10 cellular contexts compared by ENCODE assay signal in the genomic region with DNA sequence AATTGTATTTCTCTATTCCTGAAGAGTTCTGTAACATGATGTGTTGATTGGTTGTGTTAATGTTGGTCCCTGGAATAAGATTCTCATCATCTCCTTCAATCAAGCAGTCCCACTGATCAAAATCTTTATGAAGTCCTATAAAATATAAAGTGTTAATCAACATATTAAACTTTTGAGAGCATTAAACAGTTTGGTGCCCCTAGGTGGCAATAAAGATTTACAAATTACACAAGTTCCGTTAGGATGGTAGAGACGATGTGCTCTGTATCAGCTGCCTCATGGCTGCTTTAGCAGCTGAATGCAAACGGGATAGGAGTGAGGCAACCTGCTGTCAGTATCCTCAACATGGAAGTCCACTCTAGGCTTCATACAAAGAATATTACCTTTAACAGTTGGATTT. TPM values are rescaled to one million over a fixed set of nuclear protein-coding genes. Genes with fewer than 3 reads are reported as not detected.
DNase-seq lines count a peak whose midpoint lies in the region; ATAC-seq and TF ChIP-seq lines count a peak whose summit lies in the region.
"Had no signal": no experiment of that assay in that cellular context is flagged by ENCODE, and none has a peak within 500 bp of the region (broad histone marks: within the 10 kb centered on the region; RNA-seq: fewer than 3 reads in every experiment).

No MANE protein-coding gene starts in this region.

- no peak overlapping the region for H3K27ac ChIP-seq in heart left ventricle
- H3K27ac ChIP-seq in right atrium auricular region: no peak overlapping the region
- no peak overlapping the region for H3K27ac ChIP-seq in RWPE1
- no peak overlapping the region for H3K27ac ChIP-seq in upper lobe of right lung
- H3K27ac ChIP-seq: SJSA1 had no signal

- CTCF ChIA-PET in RWPE1 (lab: Yijun Ruan, JAX): interaction anchor here (0.5 to 0.7 kb wide), 2 partner anchors 92 to 253 kb away, joined by 3 read pairs; no protein-coding TSS in a partner anchor

- intact Hi-C loops in heart left ventricle (cut with DNase I): loop anchor here in 5 of 10 donors (2.0 to 10.0 kb wide), 6 partner anchors 70 to 340 kb away; a partner anchor contains a TSS
- intact Hi-C loops in upper lobe of right lung (cut with DNase I): no loop called here

- peak in 7 of 12 donors; percentile 12 to 34 (median 18) for TF ChIP-seq CTCF in heart left ventricle (IDR thresholded peaks at IDR 0.05)
- TF ChIP-seq CTCF in right atrium auricular region (IDR thresholded peaks at IDR 0.05): peak in 1 of 2 donors; percentile 44
- TF ChIP-seq CTCF in RWPE1 (conservative IDR thresholded peaks at IDR 0.05; ENCODE audit: low read depth): 0 out of 2 replicates have a peak, but pooled peaks have one; percentile 17
- TF ChIP-seq CTCF in upper lobe of right lung (IDR thresholded peaks at IDR 0.05): no peak
- no peak for TF ChIP-seq CTCF in GM10266 (IDR thresholded peaks at IDR 0.05; ENCODE audit: control insufficient read depth, insufficient read depth, low read depth, missing control alignments)

- DNase-seq in heart left ventricle (no peak), right atrium auricular region (ENCODE audit: low spot score) (no peak), RWPE1 (ENCODE audit: low spot score) (peak; percentile 28), globus pallidus (ENCODE audit: low spot score) (peak; percentile 20), upper lobe of right lung (no peak), GM10266 (ENCODE audit: extremely low spot score) (no peak)
- no peak for DNase-seq in stimulated activated naive CD4-positive, alpha-beta T cell (lab: John Stamatoyannopoulos, UW)

- no peaks in the 10 kb centered on the region for H3K27me3 ChIP-seq in heart left ventricle
- no peaks in the 10 kb centered on the region for H3K27me3 ChIP-seq in right atrium auricular region
- H3K27me3 ChIP-seq in upper lobe of right lung: no peaks in the 10 kb centered on the region

- H3K9me3 ChIP-seq in heart left ventricle (no peaks in the 10 kb centered on the region), right atrium auricular region (no peaks in the 10 kb centered on the region), upper lobe of right lung (no peaks in the 10 kb centered on the region)
- H3K9me3 ChIP-seq: SJSA1 had no signal

- WGBS in heart left ventricle, 4 donors: 1 to 11% (median 4%) methylated on average over 3 of the region's 3 CpGs

- H3K36me3 ChIP-seq in heart left ventricle (peaks cover 0 to 4% (median 0%) of the 10 kb centered on the region in 9 donors), right atrium auricular region (no peaks in the 10 kb centered on the region), upper lobe of right lung (no peaks in the 10 kb centered on the region)
- H3K36me3 ChIP-seq: SJSA1 had no signal

- POLR2A ChIA-PET in RWPE1 (lab: Yijun Ruan, JAX; ENCODE audit: low non-redundant PET): no interaction called here

- H3K4me3 ChIP-seq in heart left ventricle (no peak overlapping the region), right atrium auricular region (no peak overlapping the region), upper lobe of right lung (no peak overlapping the region)
- H3K4me3 ChIP-seq: SJSA1 had no signal

- no peak for TF ChIP-seq POLR2A in heart left ventricle (IDR thresholded peaks at IDR 0.05)

- H3K4me1 ChIP-seq in heart left ventricle (peaks cover 0 to 7% (median 0%) of the 10 kb centered on the region in 12 donors), right atrium auricular region (no peaks in the 10 kb centered on the region), upper lobe of right lung (no peaks in the 10 kb centered on the region)
- H3K4me1 ChIP-seq: SJSA1 had no signal

- ATAC-seq in heart left ventricle: peak in 3 of 4 donors; percentile 41 to 75 (median 56)
- ATAC-seq in upper lobe of right lung: peak; percentile 81
- ATAC-seq in GM19397 (IDR thresholded peaks at IDR 0.05; ENCODE audit: unreplicated experiment): no peak

RNA-seq across cellular contexts. Expression of a gene that starts 16.9 kb away (rescaled TPM):
- 1 to 10 TPM in 2 of 9 donors, under 1 TPM in 7; 0.12 to 1.5 (median 0.58) TPM for total RNA-seq in heart left ventricle
- under 1 TPM; 0.08 to 0.42 TPM for polyA plus RNA-seq in heart left ventricle
- total RNA-seq in right atrium auricular region: under 1 TPM; 0.12 to 0.37 TPM
- total RNA-seq in upper lobe of right lung: 1.0 TPM
- total RNA-seq: SJSA1 had no signal

RNA-seq across cellular contexts. Expression of a gene that starts 30.6 kb away (rescaled TPM):
- total RNA-seq in heart left ventricle (10 to 100 TPM in 1 of 9 donors, 1 to 10 TPM in 1, under 1 TPM in 5, not detected in 2; 0.19 to 10.8 (median 0.58) TPM), right atrium auricular region (under 1 TPM; 0.26 to 0.63 TPM), upper lobe of right lung (38.8 TPM)
- polyA plus RNA-seq in heart left ventricle: under 1 TPM in 1 of 2 donors, not detected in 1; 0.26 TPM
- total RNA-seq: SJSA1 had no signal

RNA-seq across cellular contexts. Expression of a gene that starts 42.2 kb away (rescaled TPM):
- total RNA-seq in heart left ventricle: not detected
- polyA plus RNA-seq in heart left ventricle: not detected
- not detected for total RNA-seq in right atrium auricular region
- not detected for total RNA-seq in upper lobe of right lung
- total RNA-seq: SJSA1 had no signal
- polyA plus RNA-seq: adipose tissue had no signal

RNA-seq across cellular contexts. Expression of a gene that starts 51.8 kb away (rescaled TPM):
- total RNA-seq in heart left ventricle: 10 to 100 TPM in 7 of 9 donors, 1 to 10 TPM in 2; 7.5 to 16.0 (median 10.5) TPM
- 10 to 100 TPM in 1 of 2 donors, 1 to 10 TPM in 1; 2.5 to 23.3 TPM for polyA plus RNA-seq in heart left ventricle
- 1 to 10 TPM; 6.2 to 7.5 TPM for total RNA-seq in right atrium auricular region
- 17.8 TPM for total RNA-seq in upper lobe of right lung

RNA-seq across cellular contexts. Expression of a gene that starts 51.9 kb away (rescaled TPM):
- total RNA-seq in heart left ventricle (10 to 100 TPM in 1 of 9 donors, 1 to 10 TPM in 8; 3.4 to 10.5 (median 6.1) TPM), right atrium auricular region (1 to 10 TPM; 6.3 to 7.0 TPM), upper lobe of right lung (7.8 TPM)
- polyA plus RNA-seq in heart left ventricle: 1 to 10 TPM; 2.9 to 4.0 TPM

Comparison
In these comparisons a context has a peak if more than half of its experiments do, and no peak if none do; other contexts are left out.
1. DNase-seq: peak in RWPE1 (single experiment) and globus pallidus (single experiment); none in heart left ventricle (0 of 5), right atrium auricular region (single experiment), upper lobe of right lung (single experiment), GM10266 (single experiment) and stimulated activated naive CD4-positive, alpha-beta T cell (0 of 6).
2. CTCF ChIP-seq: peak in heart left ventricle (7 of 12) and RWPE1 (single experiment); none in upper lobe of right lung (single experiment) and GM10266 (single experiment).